Comparison of ENCODE assay signal across 10 cellular contexts in the genomic region with DNA sequence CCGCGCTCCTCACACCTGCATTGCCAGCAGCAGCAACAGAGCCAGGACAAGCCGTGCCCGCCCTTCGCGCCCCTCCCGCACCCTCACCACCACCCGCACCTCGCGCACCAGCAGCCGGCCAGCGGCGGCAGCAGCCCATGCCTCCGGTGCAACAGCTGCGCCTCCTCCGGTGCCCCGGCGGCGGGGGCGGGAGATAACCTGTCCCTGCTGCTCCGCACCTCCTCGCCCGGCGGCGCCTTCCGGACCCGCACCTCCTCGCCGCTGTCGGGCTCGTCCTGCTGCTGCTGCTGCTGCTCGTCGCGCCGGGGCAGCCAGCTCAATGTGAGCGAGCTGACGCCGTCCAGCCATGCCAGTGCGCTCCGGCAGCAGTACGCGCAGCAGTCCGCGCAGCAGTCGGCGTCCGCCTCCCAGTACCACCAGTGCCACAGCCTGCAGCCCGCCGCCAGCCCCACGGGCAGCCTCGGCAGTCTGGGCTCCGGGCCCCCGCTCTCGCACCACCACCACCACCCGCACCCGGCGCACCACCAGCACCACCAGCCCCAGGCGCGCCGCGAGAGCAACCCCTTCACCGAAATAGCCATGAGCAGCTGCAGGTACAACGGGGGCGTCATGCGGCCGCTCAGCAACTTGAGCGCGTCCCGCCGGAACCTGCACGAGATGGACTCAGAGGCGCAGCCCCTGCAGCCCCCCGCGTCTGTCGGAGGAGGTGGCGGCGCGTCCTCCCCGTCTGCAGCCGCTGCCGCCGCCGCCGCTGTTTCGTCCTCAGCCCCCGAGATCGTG. TPM values are rescaled to one million over a fixed set of nuclear protein-coding genes. Genes with fewer than 3 reads are reported as not detected.
DNase-seq lines count a peak whose midpoint lies in the region; ATAC-seq and TF ChIP-seq lines count a peak whose summit lies in the region.
"Had no signal": no experiment of that assay in that cellular context is flagged by ENCODE, and none has a peak within 500 bp of the region (broad histone marks: within the 10 kb centered on the region; RNA-seq: fewer than 3 reads in every experiment).

No MANE protein-coding gene starts in this region.

- no peaks in the 10 kb centered on the region for H3K36me3 ChIP-seq in RWPE2 (ENCODE audit: low read depth)

- H3K9me3 Mint-ChIP-seq in glutamatergic neuron (ENCODE audit: unreplicated experiment) (peaks cover 22% of the 10 kb centered on the region), T-cell (peaks cover 0 to 4% (median 0%) of the 10 kb centered on the region in 3 donors)

- CTCF ChIA-PET in T-cell (lab: Charles Lee), result no interaction called here

- H3K4me3 Mint-ChIP-seq in glutamatergic neuron (ENCODE audit: unreplicated experiment) (peak overlapping the region; percentile 99), T-cell (peak overlapping the region in 1 of 3 donors; percentile 50)
- H3K4me3 Mint-ChIP-seq: CD4-positive, CD25-positive, alpha-beta regulatory T cell had no signal

- H3K27ac Mint-ChIP-seq in glutamatergic neuron (ENCODE audit: unreplicated experiment) (peak overlapping the region; percentile 99), T-cell (no peak overlapping the region)
- H3K27ac Mint-ChIP-seq: CD4-positive, CD25-positive, alpha-beta regulatory T cell had no signal

- H3K4me1 Mint-ChIP-seq in glutamatergic neuron (ENCODE audit: low read depth, unreplicated experiment) (peaks cover 8% of the 10 kb centered on the region), T-cell (peaks cover 0 to 7% (median 5%) of the 10 kb centered on the region in 3 donors)

- TF ChIP-seq CTCF in HFF-Myc (IDR thresholded peaks at IDR 0.05; ENCODE audit: low read depth, low read length, missing control alignments) (no peak), RWPE2 (IDR thresholded peaks at IDR 0.05; ENCODE audit: poor library complexity, severe bottlenecking) (no peak), glutamatergic neuron (IDR thresholded peaks at IDR 0.05; ENCODE audit: partially characterized antibody, unreplicated experiment) (no peak), retinal pigment epithelial cell (conservative IDR thresholded peaks at IDR 0.05; ENCODE audit: low read depth, low read length) (no peak)

- no peaks in the 10 kb centered on the region for H3K9me3 ChIP-seq in RWPE2 (ENCODE audit: severe bottlenecking)

- H3K4me3 ChIP-seq in HFF-Myc (replicated peaks; ENCODE audit: low read depth, low read length), result peak overlapping the region; percentile 71
- peak overlapping the region; percentile 27 for H3K4me3 ChIP-seq in RWPE2 (ENCODE audit: severe bottlenecking)
- peak overlapping the region; percentile 54 for H3K4me3 ChIP-seq in retinal pigment epithelial cell (ENCODE audit: low read length)

- H3K36me3 Mint-ChIP-seq in glutamatergic neuron (ENCODE audit: unreplicated experiment) (no peaks in the 10 kb centered on the region), T-cell (no peaks in the 10 kb centered on the region)
- H3K36me3 Mint-ChIP-seq: CD4-positive, CD25-positive, alpha-beta regulatory T cell had no signal

- H3K27ac ChIP-seq in RWPE2 (ENCODE audit: poor library complexity, severe bottlenecking), result no peak overlapping the region

- H3K27me3 Mint-ChIP-seq in glutamatergic neuron (ENCODE audit: unreplicated experiment) (peaks cover 25% of the 10 kb centered on the region), T-cell (peaks cover 26 to 40% of the 10 kb centered on the region in 2 donors)

- ATAC-seq in RWPE2 (ENCODE audit: low read depth) (peak; percentile 42), T-cell (replicated peaks in 1 of 4) (no peak)

- peaks cover 87% of the 10 kb centered on the region for H3K27me3 ChIP-seq in RWPE2 (ENCODE audit: insufficient read depth, poor library complexity, severe bottlenecking)

- DNase-seq in NCI-H345 (lab: John Stamatoyannopoulos, UW) (peak; percentile 15), NCI-H345 treated with DMSO at 0.1 percent for 48 hours (lab: John Stamatoyannopoulos, UW; ENCODE audit: unreplicated experiment) (no peak), HFF-Myc (ENCODE audit: extremely low read depth, low read depth) (no peak), RWPE2 (ENCODE audit: low spot score) (peak; percentile 69), glutamatergic neuron (peak; percentile 72), retinal pigment epithelial cell (ENCODE audit: low read depth) (no peak), T-cell (no peak), AML-193 (lab: John Stamatoyannopoulos, UW) (no peak)

- H3K4me1 ChIP-seq in RWPE2 (ENCODE audit: insufficient read depth, poor library complexity, severe bottlenecking), result no peaks in the 10 kb centered on the region

- POLR2A ChIA-PET in T-cell (lab: Charles Lee), result no interaction called here

RNA-seq across cellular contexts. Expression of a gene that starts 0.5 kb away (rescaled TPM):
- total RNA-seq in glutamatergic neuron (ENCODE audit: unreplicated experiment), result 2.3 TPM
- not detected for total RNA-seq in T-cell
- total RNA-seq: activated CD8-positive, alpha-beta memory T cell treated with anti-CD3 and anti-CD28 coated beads for 36 hours; CD4-positive, CD25-positive, alpha-beta regulatory T cell had no signal

Comparison
In these comparisons a context has a peak if more than half of its experiments do, and no peak if none do; other contexts are left out.
1. DNase-seq: peak in NCI-H345 (single experiment), RWPE2 (single experiment) and glutamatergic neuron (single experiment); none in NCI-H345 treated with DMSO at 0.1 percent for 48 hours (single experiment), HFF-Myc (single experiment), retinal pigment epithelial cell (single experiment), T-cell (0 of 34) and AML-193 (0 of 2).
2. Peak in every context shown above with its lines, with median percentiles within 50 percentile points of each other: H3K4me3 ChIP-seq.